15 cellular contexts compared by ENCODE assay signal in the genomic region with DNA sequence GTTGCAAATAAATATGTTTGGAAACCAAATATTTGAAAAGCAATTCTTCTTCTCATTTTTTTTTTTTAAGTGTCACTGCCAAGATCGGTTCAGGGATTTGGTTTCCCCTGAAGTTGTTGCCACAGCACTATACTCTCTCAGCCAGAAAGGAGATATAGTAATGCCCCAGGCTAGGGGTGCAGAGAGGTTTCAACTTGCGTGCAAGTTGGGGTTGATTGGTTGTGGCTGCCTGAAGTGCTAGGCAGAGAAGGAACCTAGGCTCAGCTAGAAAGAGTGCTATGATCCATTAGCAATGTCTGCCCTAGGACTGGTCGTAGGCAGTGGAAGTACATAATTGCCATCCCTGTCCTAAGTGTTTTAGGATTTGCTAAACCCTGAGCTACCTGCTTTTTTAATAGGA.
"Had no signal": no experiment of that assay in that cellular context is flagged by ENCODE, and none has a peak within 500 bp of the region (broad histone marks: within the 10 kb centered on the region; RNA-seq: fewer than 3 reads in every experiment).

No MANE protein-coding gene starts in this region.

- H3K27ac Mint-ChIP-seq: activated naive CD4-positive, alpha-beta T cell treated with anti-CD3 and anti-CD28 coated beads for 36 hours; natural killer cell; stimulated activated effector memory CD8-positive, alpha-beta T cell treated with anti-CD3 and anti-CD28 coated beads, Interleukin-12 subunit alpha, Interleukin-12 subunit beta, amount 100 ng/mL, for 72 hours had no signal

- H3K36me3 ChIP-seq: thoracic aorta, upper lobe of right lung had no signal

- H3K4me1 ChIP-seq: upper lobe of right lung had no signal

- H3K27ac ChIP-seq: thoracic aorta, upper lobe of right lung had no signal

- H3K36me3 Mint-ChIP-seq: natural killer cell; stimulated activated effector memory CD8-positive, alpha-beta T cell treated with anti-CD3 and anti-CD28 coated beads, Interleukin-12 subunit alpha, Interleukin-12 subunit beta, amount 100 ng/mL, for 72 hours had no signal

- H3K4me1 Mint-ChIP-seq: natural killer cell had no signal

- H3K9me3 ChIP-seq: thoracic aorta had no signal

- H3K4me3 Mint-ChIP-seq: activated naive CD4-positive, alpha-beta T cell treated with anti-CD3 and anti-CD28 coated beads for 36 hours; natural killer cell; stimulated activated effector memory CD8-positive, alpha-beta T cell treated with anti-CD3 and anti-CD28 coated beads, Interleukin-12 subunit alpha, Interleukin-12 subunit beta, amount 100 ng/mL, for 72 hours had no signal

- H3K27me3 ChIP-seq: upper lobe of right lung had no signal

- FAIRE-seq: astrocyte, bronchial epithelial cell had no signal

- H3K4me3 ChIP-seq: thoracic aorta, upper lobe of right lung had no signal

- DNase-seq: activated CD4-positive, alpha-beta T cell treated with anti-CD3 and anti-CD28 coated beads, Interleukin-2, amount 50 U/mL, for 4 hours; activated CD4-positive, CD25-positive, alpha-beta regulatory T cell treated with anti-CD3 and anti-CD28 coated beads, Interleukin-2, amount 50 U/mL, for 72 hours; activated naive CD4-positive, alpha-beta T cell treated with anti-CD3 and anti-CD28 coated beads for 36 hours; activated T-cell treated with anti-CD3 and anti-CD28 coated beads for 4 hours; foreskin fibroblast; hypothalamus; kidney glomerular epithelial cell; mesenchymal stem cell; natural killer cell; T-helper 9 cell; upper lobe of right lung had no signal

- H3K9me3 Mint-ChIP-seq: activated naive CD4-positive, alpha-beta T cell treated with anti-CD3 and anti-CD28 coated beads for 36 hours; stimulated activated effector memory CD8-positive, alpha-beta T cell treated with anti-CD3 and anti-CD28 coated beads, Interleukin-12 subunit alpha, Interleukin-12 subunit beta, amount 100 ng/mL, for 72 hours had no signal
